20 cellular contexts compared by ENCODE assay signal in the genomic region with DNA sequence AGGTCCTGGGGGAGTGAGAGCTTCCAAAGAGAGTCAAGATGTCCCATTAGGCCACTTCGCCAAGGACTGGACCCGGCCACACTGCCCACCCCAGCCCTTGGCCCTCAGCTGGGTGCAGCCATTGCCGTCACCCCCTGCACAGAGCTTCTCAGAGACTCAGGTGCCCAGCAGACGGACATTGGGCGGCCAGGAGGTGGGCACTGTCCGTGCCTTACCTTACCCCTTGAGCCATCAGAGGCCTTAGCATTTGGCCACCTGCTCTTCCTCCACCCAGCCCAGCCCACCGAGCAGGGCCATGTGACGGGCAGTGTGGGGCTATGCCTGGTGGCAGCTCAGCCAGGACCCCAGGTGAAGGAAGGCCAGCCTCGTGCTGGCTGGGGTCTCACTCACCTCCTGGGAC.
"Had no signal": no experiment of that assay in that cellular context is flagged by ENCODE, and none has a peak within 500 bp of the region (broad histone marks: within the 10 kb centered on the region; RNA-seq: fewer than 3 reads in every experiment).

No MANE protein-coding gene starts in this region.

- H3K4me3 ChIP-seq: left ventricle myocardium inferior, lung, ovary, right atrium auricular region, skin epidermis, tibial nerve, uterus had no signal

- H3K27me3 ChIP-seq: ovary, right atrium auricular region, tibial nerve, uterus had no signal

- H3K4me1 ChIP-seq: uterus had no signal

- H3K9me3 ChIP-seq: left ventricle myocardium inferior, ovary, right atrium auricular region, tibial nerve, uterus had no signal

- DNase-seq: hippocampal formation; islet precursor cell; left ventricle myocardium inferior; mesendoderm; naive B cell; natural killer cell; nephron progenitor cell; ovary; stimulated activated CD4-positive, alpha-beta T cell treated with anti-CD3 and anti-CD28 coated beads, Interleukin-12 subunit alpha, Interleukin-12 subunit beta, amount 100 ng/mL, for 4 hours; stimulated activated CD4-positive, alpha-beta T cell treated with anti-CD3 and anti-CD28 coated beads, Interleukin-15, amount 100 ng/mL, for 24 hours; stimulated activated CD4-positive, alpha-beta T cell treated with anti-CD3 and anti-CD28 coated beads, Interleukin-2, amount 100 ng/mL, for 24 hours; stimulated activated CD4-positive, alpha-beta T cell treated with anti-CD3 and anti-CD28 coated beads, Interleukin-4, amount 100 ng/mL, for 24 hours; stimulated activated naive CD4-positive, alpha-beta T cell treated with Interleukin-2 at 50 U/mL for 16 hours; stimulated activated naive CD8-positive, alpha-beta T cell treated with anti-CD3 and anti-CD28 coated beads, Interleukin-15, amount 100 ng/mL, for 72 hours; substantia nigra; uterus had no signal

- H3K27ac ChIP-seq: left ventricle myocardium inferior, ovary, right atrium auricular region, tibial nerve, uterus had no signal

- H3K36me3 ChIP-seq: left ventricle myocardium inferior, ovary, right atrium auricular region, uterus had no signal
